ENCODE assay signal across 8 cellular contexts in genomic region chr10:92290076-92290836, GRCh38. TPM values are rescaled to one million over a fixed set of nuclear protein-coding genes. Genes with fewer than 3 reads are reported as not detected.
DNase-seq lines count a peak whose midpoint lies in the region; ATAC-seq and TF ChIP-seq lines count a peak whose summit lies in the region.

No MANE protein-coding gene starts in this region.

- intact Hi-C loops in vagina (cut with DNase I): no loop called here

- no peaks in the 10 kb centered on the region for H3K9me3 ChIP-seq in vagina

- H3K27ac Mint-ChIP-seq in neural crest cell (ENCODE audit: unreplicated experiment): no peak overlapping the region

- peak overlapping the region; percentile 90 for H3K4me3 Mint-ChIP-seq in neural crest cell

- peaks cover 26% of the 10 kb centered on the region for H3K4me1 ChIP-seq in vagina

- no peaks in the 10 kb centered on the region for H3K36me3 ChIP-seq in vagina

- no peaks in the 10 kb centered on the region for H3K27me3 ChIP-seq in vagina

- no peak for TF ChIP-seq POLR2A in vagina (IDR thresholded peaks at IDR 0.05)

- no peak for TF ChIP-seq CTCF in neural crest cell (conservative IDR thresholded peaks at IDR 0.05)
- TF ChIP-seq CTCF in vagina (IDR thresholded peaks at IDR 0.05): no peak

- ATAC-seq in GM18502 (IDR thresholded peaks at IDR 0.05; ENCODE audit: poor library complexity, unreplicated experiment): peak; percentile 10
- peak; percentile 16 for ATAC-seq in HG03097 (IDR thresholded peaks at IDR 0.05; ENCODE audit: low FRiP score, unreplicated experiment)

- no peaks in the 10 kb centered on the region for H3K9me3 Mint-ChIP-seq in neural crest cell

- peak overlapping the region; percentile 95 to 98 for H3K4me3 ChIP-seq in vagina

- DNase-seq in AG08396 (ENCODE audit: low spot score) (peak; percentile 43), NCI-H69 (lab: John Stamatoyannopoulos, UW) (peak; percentile 87), foreskin melanocyte (peak; percentile 25), neural crest cell (ENCODE audit: low read depth, low spot score) (no peak), vagina (ENCODE audit: extremely low spot score in 2 of 2) (peak in 1 of 2 donors; percentile 91)
- peak; percentile 5 for DNase-seq in activated gamma-delta T cell treated with anti-CD3 and anti-CD28 coated beads, Interleukin-2, amount 50 U/mL, for 16 hours (ENCODE audit: low read depth)

- H3K36me3 Mint-ChIP-seq in neural crest cell (ENCODE audit: low read depth): no peaks in the 10 kb centered on the region

- peak overlapping the region; percentile 94 for H3K27ac ChIP-seq in vagina

- H3K27me3 Mint-ChIP-seq in neural crest cell (ENCODE audit: low read depth): peaks cover 3% of the 10 kb centered on the region

- peaks cover 29% of the 10 kb centered on the region for H3K4me1 Mint-ChIP-seq in neural crest cell

RNA-seq across cellular contexts. Expression of gene CPEB3, which starts 0.6 kb away (rescaled TPM):
- 1.4 and 1.6 TPM in 2 replicates for total RNA-seq in neural crest cell
- total RNA-seq in vagina: 8.8 TPM

RNA-seq across cellular contexts. Expression of gene MARCHF5, which starts 0.7 kb away (rescaled TPM):
- 56.2 and 56.3 TPM in 2 replicates for total RNA-seq in neural crest cell
- 18.9 TPM for total RNA-seq in vagina
